In the genomic region with DNA sequence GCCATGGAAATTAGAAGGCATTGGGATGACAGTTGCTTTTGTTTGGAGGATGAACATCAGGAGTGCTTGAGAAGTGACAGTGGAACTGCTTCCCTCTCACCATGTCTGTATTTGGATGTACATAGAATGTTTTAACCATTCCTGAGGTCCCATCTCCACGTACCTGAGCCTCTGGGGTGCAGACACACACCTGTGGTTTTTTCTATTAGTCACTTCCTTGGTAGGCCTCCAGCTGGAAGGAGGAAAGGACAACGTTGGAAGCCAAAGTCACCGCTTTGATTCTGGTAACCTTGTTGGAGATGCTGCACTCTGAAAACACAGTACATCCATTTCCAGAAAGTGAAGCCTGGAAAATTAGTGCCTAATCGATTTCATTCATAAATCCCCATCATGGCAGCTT, we compare ENCODE assay signal across 20 cellular contexts.
DNase-seq lines count a peak whose midpoint lies in the region; ATAC-seq and TF ChIP-seq lines count a peak whose summit lies in the region.
"Had no signal": no experiment of that assay in that cellular context is flagged by ENCODE, and none has a peak within 500 bp of the region (broad histone marks: within the 10 kb centered on the region; RNA-seq: fewer than 3 reads in every experiment).

No MANE protein-coding gene starts in this region.

- POLR2A ChIA-PET in MCF 10A (lab: Yijun Ruan, JAX): interaction anchor here (0.6 to 2.1 kb wide), 5 partner anchors 16 to 500 kb away, joined by 3 to 6 read pairs (median 3); no protein-coding TSS in a partner anchor
- POLR2A ChIA-PET in naive thymus-derived CD4-positive, alpha-beta T cell (lab: Charles Lee): interaction anchor here (0.6 kb wide), 1 partner anchor 19 kb away, joined by 4 read pairs; no protein-coding TSS in a partner anchor

- H3K4me3 Mint-ChIP-seq in MCF 10A (ENCODE audit: unreplicated experiment): no peak overlapping the region
- no peak overlapping the region for H3K4me3 Mint-ChIP-seq in naive thymus-derived CD4-positive, alpha-beta T cell
- H3K4me3 Mint-ChIP-seq: T-cell had no signal

- peaks cover 29% of the 10 kb centered on the region for H3K4me1 ChIP-seq in foreskin keratinocyte
- no peaks in the 10 kb centered on the region for H3K4me1 ChIP-seq in naive thymus-derived CD4-positive, alpha-beta T cell (ENCODE audit: control insufficient read depth in 2 of 2, insufficient read depth in 2 of 2, low read length in 2 of 2)
- H3K4me1 ChIP-seq: A549, BE2C had no signal

- no peak overlapping the region for H3K4me3 ChIP-seq in naive thymus-derived CD4-positive, alpha-beta T cell (ENCODE audit: low read length)
- H3K4me3 ChIP-seq: A549 had no signal

- H3K36me3 Mint-ChIP-seq in MCF 10A (ENCODE audit: insufficient read depth, unreplicated experiment): no peaks in the 10 kb centered on the region
- peaks cover 0 to 6% (median 0%) of the 10 kb centered on the region in 5 donors for H3K36me3 Mint-ChIP-seq in naive thymus-derived CD4-positive, alpha-beta T cell
- H3K36me3 Mint-ChIP-seq: T-cell had no signal

- no TSS peak for BruUV-seq in MCF 10A (replicated peaks; lab: Mats Ljungman, UMichigan)

- no peaks in the 10 kb centered on the region for H3K27me3 ChIP-seq in foreskin keratinocyte
- no peaks in the 10 kb centered on the region for H3K27me3 ChIP-seq in naive thymus-derived CD4-positive, alpha-beta T cell (ENCODE audit: control insufficient read depth in 2 of 2, insufficient read depth in 2 of 2, low read length in 2 of 2)
- H3K27me3 ChIP-seq: BE2C had no signal

- no peaks in the 10 kb centered on the region for H3K9me3 ChIP-seq in naive thymus-derived CD4-positive, alpha-beta T cell (ENCODE audit: control insufficient read depth in 2 of 3, low read length in 3 of 3)
- H3K9me3 ChIP-seq: A549, BE2C had no signal

- no peaks in the 10 kb centered on the region for H3K27me3 Mint-ChIP-seq in MCF 10A (ENCODE audit: insufficient read depth, unreplicated experiment)
- no peaks in the 10 kb centered on the region for H3K27me3 Mint-ChIP-seq in naive thymus-derived CD4-positive, alpha-beta T cell
- H3K27me3 Mint-ChIP-seq: T-cell had no signal

- ATAC-seq in foreskin keratinocyte: peak; percentile 62
- ATAC-seq in naive thymus-derived CD4-positive, alpha-beta T cell: no peak
- ATAC-seq in HG03097 (IDR thresholded peaks at IDR 0.05; ENCODE audit: low FRiP score, unreplicated experiment): no peak
- no peak for ATAC-seq in GM21515 (IDR thresholded peaks at IDR 0.05; ENCODE audit: unreplicated experiment)
- ATAC-seq in HG02938 (IDR thresholded peaks at IDR 0.05; ENCODE audit: unreplicated experiment): no peak
- ATAC-seq: A549, SK-N-SH treated with all-trans-retinoic acid at 6 μM for 48 hours, T-cell had no signal

- H3K9me3 Mint-ChIP-seq in MCF 10A (ENCODE audit: unreplicated experiment): no peaks in the 10 kb centered on the region
- H3K9me3 Mint-ChIP-seq in naive thymus-derived CD4-positive, alpha-beta T cell: peaks cover 0 to 12% (median 0%) of the 10 kb centered on the region in 11 donors
- H3K9me3 Mint-ChIP-seq: T-cell had no signal

- H3K27ac ChIP-seq in foreskin keratinocyte: no peak overlapping the region
- H3K27ac ChIP-seq in naive thymus-derived CD4-positive, alpha-beta T cell (ENCODE audit: low read depth, low read length): no peak overlapping the region
- H3K27ac ChIP-seq: A549 had no signal

- H3K27ac Mint-ChIP-seq in MCF 10A (ENCODE audit: low read depth, unreplicated experiment): no peak overlapping the region
- H3K27ac Mint-ChIP-seq in naive thymus-derived CD4-positive, alpha-beta T cell: no peak overlapping the region
- H3K27ac Mint-ChIP-seq: T-cell had no signal

- H3K4me1 Mint-ChIP-seq in MCF 10A (ENCODE audit: insufficient read depth, unreplicated experiment): peaks cover 7% of the 10 kb centered on the region
- peaks cover 0 to 9% (median 0%) of the 10 kb centered on the region in 7 donors for H3K4me1 Mint-ChIP-seq in naive thymus-derived CD4-positive, alpha-beta T cell

- intact Hi-C loops in MCF 10A (cut with micrococcal nuclease): no loop called here
- intact Hi-C loops in naive thymus-derived CD4-positive, alpha-beta T cell (cut with micrococcal nuclease): no loop called here

- TF ChIP-seq CTCF in MCF 10A (IDR thresholded peaks at IDR 0.05; ENCODE audit: unreplicated experiment) (no peak), foreskin keratinocyte (conservative IDR thresholded peaks at IDR 0.05) (no peak)

- H3K36me3 ChIP-seq in naive thymus-derived CD4-positive, alpha-beta T cell (ENCODE audit: control insufficient read depth in 2 of 3, insufficient read depth in 3 of 3, low read length in 3 of 3): no peaks in the 10 kb centered on the region
- H3K36me3 ChIP-seq: BE2C had no signal

- CTCF ChIA-PET in MCF 10A (lab: Yijun Ruan, JAX): interaction anchor here (0.6 to 1.1 kb wide), 2 partner anchors 20 to 429 kb away, joined by 3 to 5 read pairs; no protein-coding TSS in a partner anchor
- CTCF ChIA-PET in naive thymus-derived CD4-positive, alpha-beta T cell (lab: Charles Lee): no interaction called here

- DNase-seq in HPDE6-E6E7 (ENCODE audit: extremely low spot score): peak; percentile 35
- DNase-seq in NCI-H187 treated with DMSO at 0.1 percent for 48 hours (lab: John Stamatoyannopoulos, UW): peak; percentile 91
- DNase-seq in MCF 10A (ENCODE audit: unreplicated experiment): peak; percentile 53
- DNase-seq in foreskin keratinocyte: peak; percentile 40 to 67
- no peak for DNase-seq in naive thymus-derived CD4-positive, alpha-beta T cell
- DNase-seq: BE2C, DMS79, Karpas-422, MM.1S, NCI-H1092, NCI-H1436, NCI-H2029, NCI-H2171, RPMI8226, T-cell had no signal

Comparison
In these comparisons a context has a peak if more than half of its experiments do, and no peak if none do; other contexts are left out.
1. DNase-seq: peak in HPDE6-E6E7 (single experiment), NCI-H187 treated with DMSO at 0.1 percent for 48 hours (single experiment), MCF 10A (single experiment) and foreskin keratinocyte (2 of 2); none in naive thymus-derived CD4-positive, alpha-beta T cell (0 of 9).